13 cellular contexts compared by ENCODE assay signal in the genomic region with DNA sequence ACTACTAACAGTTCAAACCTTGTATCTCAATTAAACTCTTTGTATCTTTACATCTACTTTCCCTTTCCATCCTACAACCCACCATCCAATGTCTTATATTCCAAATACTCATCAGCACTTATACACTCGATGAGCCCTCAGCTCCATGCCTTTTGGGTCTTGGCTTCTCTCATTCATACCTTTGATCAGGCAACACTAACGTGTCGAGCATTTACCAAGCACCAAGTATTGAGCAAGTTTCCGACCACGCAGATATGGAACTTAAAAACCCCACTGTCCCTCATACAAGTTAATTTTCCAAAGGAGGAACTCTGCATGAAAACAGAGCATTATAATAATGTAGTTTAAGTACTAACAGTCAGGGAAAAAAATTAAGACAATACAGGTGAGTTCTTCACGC.
DNase-seq lines count a peak whose midpoint lies in the region; ATAC-seq and TF ChIP-seq lines count a peak whose summit lies in the region.
"Had no signal": no experiment of that assay in that cellular context is flagged by ENCODE, and none has a peak within 500 bp of the region (broad histone marks: within the 10 kb centered on the region; RNA-seq: fewer than 3 reads in every experiment).

No MANE protein-coding gene starts in this region.

- no peaks in the 10 kb centered on the region for H3K27me3 ChIP-seq in OCI-LY1 (ENCODE audit: insufficient read depth, low read length)
- H3K27me3 ChIP-seq: tibial artery had no signal

- H3K36me3 Mint-ChIP-seq in activated T-cell treated with anti-CD3 and anti-CD28 coated beads, Interleukin-2, amount 50 U/mL, for 24 hours (ENCODE audit: low read depth): peaks cover 52% of the 10 kb centered on the region
- peaks cover 40% of the 10 kb centered on the region for H3K36me3 Mint-ChIP-seq in activated naive CD8-positive, alpha-beta T cell treated with anti-CD3 and anti-CD28 coated beads, Interleukin-2, amount 50 U/mL, for 24 hours (ENCODE audit: low read depth)
- H3K36me3 Mint-ChIP-seq in stimulated activated memory B cell treated with anti-CD40 and anti-IgM and Interleukin-4, amounts not matched to agents 10 μg/mL and 1 μg/mL and 100 μg/mL, for 72 hours: peaks cover 2% of the 10 kb centered on the region

- no peaks in the 10 kb centered on the region for H3K27me3 Mint-ChIP-seq in activated T-cell treated with anti-CD3 and anti-CD28 coated beads, Interleukin-2, amount 50 U/mL, for 24 hours
- H3K27me3 Mint-ChIP-seq in activated naive CD8-positive, alpha-beta T cell treated with anti-CD3 and anti-CD28 coated beads, Interleukin-2, amount 50 U/mL, for 24 hours: no peaks in the 10 kb centered on the region
- H3K27me3 Mint-ChIP-seq in stimulated activated memory B cell treated with anti-CD40 and anti-IgM and Interleukin-4, amounts not matched to agents 10 μg/mL and 1 μg/mL and 100 μg/mL, for 72 hours: no peaks in the 10 kb centered on the region

- H3K9me2 ChIP-seq in OCI-LY1 (ENCODE audit: low read depth, low read length): no peaks in the 10 kb centered on the region

- ATAC-seq in activated naive CD8-positive, alpha-beta T cell treated with anti-CD3 and anti-CD28 coated beads, Interleukin-2, amount 50 U/mL, for 24 hours: peak; percentile 56
- ATAC-seq in stimulated activated memory B cell treated with anti-CD40 and anti-IgM and Interleukin-4, amounts not matched to agents 10 μg/mL and 1 μg/mL and 100 μg/mL, for 72 hours: no peak
- ATAC-seq in HG03280 (IDR thresholded peaks at IDR 0.05; ENCODE audit: unreplicated experiment) (no peak), HG03196 (IDR thresholded peaks at IDR 0.05; ENCODE audit: unreplicated experiment) (no peak)

- H3K27ac ChIP-seq in OCI-LY1 (ENCODE audit: low read depth, low read length, poor library complexity, severe bottlenecking): peak overlapping the region; percentile 75
- H3K27ac ChIP-seq: parathyroid adenoma, tibial artery had no signal

- H3K4me3 ChIP-seq in OCI-LY1 (ENCODE audit: low read depth, low read length, poor library complexity, severe bottlenecking): peak overlapping the region; percentile 7
- H3K4me3 ChIP-seq: mucosa of descending colon, tibial artery had no signal

- H3K4me2 ChIP-seq in OCI-LY1 (ENCODE audit: low read length): peak overlapping the region; percentile 34; the same call in 1 of the 2 replicates

- peaks cover 5% of the 10 kb centered on the region for H3K9me3 Mint-ChIP-seq in activated T-cell treated with anti-CD3 and anti-CD28 coated beads, Interleukin-2, amount 50 U/mL, for 24 hours
- peaks cover 3% of the 10 kb centered on the region for H3K9me3 Mint-ChIP-seq in activated naive CD8-positive, alpha-beta T cell treated with anti-CD3 and anti-CD28 coated beads, Interleukin-2, amount 50 U/mL, for 24 hours
- H3K9me3 Mint-ChIP-seq in stimulated activated memory B cell treated with anti-CD40 and anti-IgM and Interleukin-4, amounts not matched to agents 10 μg/mL and 1 μg/mL and 100 μg/mL, for 72 hours: no peaks in the 10 kb centered on the region

- no peak for TF ChIP-seq CTCF in OCI-LY1 (IDR thresholded peaks at IDR 0.05; ENCODE audit: low read length)

- H3F3A ChIP-seq in OCI-LY1 (ENCODE audit: insufficient read depth, low read length): no peaks in the 10 kb centered on the region

- peak overlapping the region; percentile 16 for H3K4me3 Mint-ChIP-seq in activated T-cell treated with anti-CD3 and anti-CD28 coated beads, Interleukin-2, amount 50 U/mL, for 24 hours
- peak overlapping the region; percentile 48 for H3K4me3 Mint-ChIP-seq in activated naive CD8-positive, alpha-beta T cell treated with anti-CD3 and anti-CD28 coated beads, Interleukin-2, amount 50 U/mL, for 24 hours
- no peak overlapping the region for H3K4me3 Mint-ChIP-seq in stimulated activated memory B cell treated with anti-CD40 and anti-IgM and Interleukin-4, amounts not matched to agents 10 μg/mL and 1 μg/mL and 100 μg/mL, for 72 hours

- H3K79me2 ChIP-seq in OCI-LY1 (ENCODE audit: insufficient read depth, low read length): no peaks in the 10 kb centered on the region
- H3K79me2 ChIP-seq: parathyroid adenoma had no signal

- H3K4me1 Mint-ChIP-seq in activated T-cell treated with anti-CD3 and anti-CD28 coated beads, Interleukin-2, amount 50 U/mL, for 24 hours (ENCODE audit: low read depth): peaks cover 70% of the 10 kb centered on the region
- H3K4me1 Mint-ChIP-seq in activated naive CD8-positive, alpha-beta T cell treated with anti-CD3 and anti-CD28 coated beads, Interleukin-2, amount 50 U/mL, for 24 hours: peaks cover 74% of the 10 kb centered on the region
- peaks cover 34% of the 10 kb centered on the region for H3K4me1 Mint-ChIP-seq in stimulated activated memory B cell treated with anti-CD40 and anti-IgM and Interleukin-4, amounts not matched to agents 10 μg/mL and 1 μg/mL and 100 μg/mL, for 72 hours

- no peak overlapping the region for H3K9ac ChIP-seq in OCI-LY1 (ENCODE audit: low read length)
- H3K9ac ChIP-seq: parathyroid adenoma had no signal

- no peaks in the 10 kb centered on the region for H3K9me3 ChIP-seq in OCI-LY1 (ENCODE audit: low read length)
- H3K9me3 ChIP-seq: mucosa of descending colon, tibial artery had no signal

- H4K20me1 ChIP-seq in OCI-LY1 (ENCODE audit: insufficient read depth, low read length): no peaks in the 10 kb centered on the region

- H2AFZ ChIP-seq in OCI-LY1 (ENCODE audit: low read length): no peak overlapping the region
- H2AFZ ChIP-seq: parathyroid adenoma had no signal

- peak overlapping the region; percentile 97 for H3K27ac Mint-ChIP-seq in activated T-cell treated with anti-CD3 and anti-CD28 coated beads, Interleukin-2, amount 50 U/mL, for 24 hours
- peak overlapping the region; percentile 97 for H3K27ac Mint-ChIP-seq in activated naive CD8-positive, alpha-beta T cell treated with anti-CD3 and anti-CD28 coated beads, Interleukin-2, amount 50 U/mL, for 24 hours
- peak overlapping the region; percentile 91 for H3K27ac Mint-ChIP-seq in stimulated activated memory B cell treated with anti-CD40 and anti-IgM and Interleukin-4, amounts not matched to agents 10 μg/mL and 1 μg/mL and 100 μg/mL, for 72 hours

- no peak for DNase-seq in activated T-cell treated with anti-CD3 and anti-CD28 coated beads, Interleukin-2, amount 50 U/mL, for 24 hours
- no peak for DNase-seq in activated T-cell treated with anti-CD3 and anti-CD28 coated beads, Interleukin-2, amount 50 U/mL, for 48 hours
- DNase-seq in activated naive CD8-positive, alpha-beta T cell treated with anti-CD3 and anti-CD28 coated beads, Interleukin-2, amount 50 U/mL, for 24 hours: peak; percentile 25
- DNase-seq in DMS79 (lab: John Stamatoyannopoulos, UW): no peak
- DNase-seq: NCI-H2171 treated with DMSO at 0.1 percent for 48 hours; stimulated activated CD4-positive, alpha-beta T cell treated with anti-CD3 and anti-CD28 coated beads, Interleukin-12 subunit alpha, Interleukin-12 subunit beta, amount 100 ng/mL, for 4 hours; tibial artery had no signal

- peaks cover 35% of the 10 kb centered on the region for H3K4me1 ChIP-seq in OCI-LY1 (ENCODE audit: insufficient read depth, low read length, severe bottlenecking)
- H3K4me1 ChIP-seq: parathyroid adenoma, tibial artery had no signal

- no peaks in the 10 kb centered on the region for H3K36me3 ChIP-seq in OCI-LY1 (ENCODE audit: insufficient read depth, low read length)
- H3K36me3 ChIP-seq: tibial artery had no signal
